ENCODE assay signal across 8 cellular contexts in the genomic region with DNA sequence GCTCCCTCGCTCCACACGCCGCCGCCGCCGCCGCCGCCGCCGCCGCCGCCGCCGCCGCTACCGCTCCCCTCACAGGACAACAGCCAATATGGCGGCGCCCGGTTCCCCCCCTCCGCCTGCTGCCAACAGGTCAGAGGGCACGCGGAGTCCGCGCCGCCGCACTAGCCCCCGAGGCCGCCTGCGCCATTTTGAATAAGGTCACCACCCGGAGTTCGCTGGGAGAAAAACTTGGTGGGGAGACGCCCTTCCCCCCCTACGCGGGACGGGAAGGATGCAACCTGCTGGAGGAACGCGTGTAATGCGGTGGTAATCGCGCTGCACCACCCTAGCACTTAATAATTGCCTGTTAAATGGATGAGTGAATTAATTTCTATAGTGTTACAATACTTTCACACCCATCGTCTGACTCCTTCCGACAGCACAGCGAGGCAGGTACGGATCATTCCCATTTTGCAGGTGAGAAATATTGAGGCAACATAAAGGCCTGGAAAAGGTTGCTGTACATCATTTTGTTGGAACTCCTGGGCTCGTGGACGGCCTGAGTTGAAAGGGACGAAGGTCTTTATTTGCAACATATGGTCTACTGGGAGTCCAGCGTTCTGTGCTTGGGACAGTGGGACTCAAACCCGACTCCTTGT. TPM values are rescaled to one million over a fixed set of nuclear protein-coding genes. Genes with fewer than 3 reads are reported as not detected.
A peak's percentile ranks its signal among the peaks of the same experiment; 100 is the strongest.
DNase-seq lines count a peak whose midpoint lies in the region; ATAC-seq and TF ChIP-seq lines count a peak whose summit lies in the region.

TSS of gene FAM193B (minus strand) at position 90 of the 638 bp plus-strand sequence. CDS start 105 bp downstream, outside the sequence.

- TF ChIP-seq CTCF in GM12875 (IDR thresholded peaks at IDR 0.05; ENCODE audit: borderline replicate concordance, insufficient read depth, low read depth, low read length) (0 out of 2 replicates have a peak, but pooled peaks have one; percentile 19), adrenal gland (IDR thresholded peaks at IDR 0.05) (peak in 3 of 6 experiments; percentile 29 to 43 (median 42)), heart right ventricle (IDR thresholded peaks at IDR 0.05) (peak in 6 of 9 donors; percentile 11 to 36 (median 24)), upper lobe of left lung (IDR thresholded peaks at IDR 0.05) (peak in 4 of 6 experiments; percentile 25 to 65 (median 32))

- TF ChIP-seq POLR2A in adrenal gland (IDR thresholded peaks at IDR 0.05) (peak in 1 of 2 donors; percentile 19), upper lobe of left lung (IDR thresholded peaks at IDR 0.05) (peak in 1 of 4 donors; percentile 44)

- 9 to 30% (median 16%) methylated on average over 16 to 49 of the region's 49 CpGs for WGBS in adrenal gland, 4 donors
- WGBS in heart right ventricle, 2 donors, result 9 to 12% methylated on average over 30 to 49 of the region's 49 CpGs
- WGBS in upper lobe of left lung, 2 donors, result 15 to 24% methylated on average over 18 to 31 of the region's 49 CpGs

- H3K36me3 ChIP-seq in adrenal gland (replicated peaks in 1 of 2), result peaks cover 0 to 3% of the 10 kb centered on the region in 2 donors
- H3K36me3 ChIP-seq in heart right ventricle, result peaks cover 0 to 30% (median 7%) of the 10 kb centered on the region in 9 donors
- H3K36me3 ChIP-seq in upper lobe of left lung, result peaks cover 0 to 17% (median 2%) of the 10 kb centered on the region in 4 donors

- intact Hi-C loops in adrenal gland (cut with DNase I), result no loop called here
- intact Hi-C loops in heart right ventricle (cut with DNase I), result loop anchor here in 2 of 10 donors (5.0 kb wide), 1 partner anchor 38 kb away; the partner anchor contains the start of gene TMED9 (in 2 of the 2)
- intact Hi-C loops in posterior vena cava (cut with DNase I), result no loop called here

- peak; percentile 90 for ATAC-seq in HG02759 (IDR thresholded peaks at IDR 0.05; ENCODE audit: unreplicated experiment)
- ATAC-seq in heart right ventricle, result peak; percentile 93 to 98 (median 96)
- peak; percentile 95 to 98 for ATAC-seq in upper lobe of left lung (ENCODE audit: low FRiP score in 2 of 2)

- H3K4me1 ChIP-seq in adrenal gland (replicated peaks in 1 of 2) (peaks cover 15 to 21% of the 10 kb centered on the region in 2 donors), heart right ventricle (peaks cover 9 to 48% (median 29%) of the 10 kb centered on the region in 9 donors), upper lobe of left lung (peaks cover 13 to 31% (median 24%) of the 10 kb centered on the region in 4 donors)

- H3K27me3 ChIP-seq in adrenal gland, result no peaks in the 10 kb centered on the region
- no peaks in the 10 kb centered on the region for H3K27me3 ChIP-seq in heart right ventricle
- no peaks in the 10 kb centered on the region for H3K27me3 ChIP-seq in upper lobe of left lung

- H3K9me3 ChIP-seq in adrenal gland (replicated peaks in 1 of 3), result no peaks in the 10 kb centered on the region
- no peaks in the 10 kb centered on the region for H3K9me3 ChIP-seq in heart right ventricle
- no peaks in the 10 kb centered on the region for H3K9me3 ChIP-seq in upper lobe of left lung

- H3K27ac ChIP-seq in adrenal gland, result peak within 1 kb of the TSS in 4 of 5 donors; percentile 28 to 92 (median 75)
- peak within 1 kb of the TSS; percentile 75 to 90 (median 86) for H3K27ac ChIP-seq in heart right ventricle
- peak within 1 kb of the TSS; percentile 75 to 90 (median 84) for H3K27ac ChIP-seq in upper lobe of left lung

- DNase-seq in NCI-H1417 treated with DMSO at 0.1 percent for 48 hours (lab: John Stamatoyannopoulos, UW) (peak; percentile 32), T-helper 1 cell (peak; percentile 89 to 93 (median 91)), adrenal gland (peak; percentile 92 to 97 (median 95)), heart right ventricle (peak; percentile 93 to 95), posterior vena cava (ENCODE audit: low spot score) (peak; percentile 98), upper lobe of left lung (peak; percentile 95 to 99)

- no peak for TF ChIP-seq EP300 in upper lobe of left lung (IDR thresholded peaks at IDR 0.05)

- peak within 1 kb of the TSS; percentile 89 for H3K4me3 ChIP-seq in GM12875 (ENCODE audit: low read depth, low read length)
- H3K4me3 ChIP-seq in adrenal gland, result peak within 1 kb of the TSS; percentile 50 to 98 (median 92)
- peak within 1 kb of the TSS; percentile 68 to 99 (median 96) for H3K4me3 ChIP-seq in heart right ventricle
- H3K4me3 ChIP-seq in upper lobe of left lung, result peak within 1 kb of the TSS; percentile 76 to 100 (median 98)

RNA-seq across cellular contexts. Expression of gene FAM193B, which starts in this region (rescaled TPM):
- total RNA-seq in adrenal gland (100 to 1,000 TPM in 1 of 8 donors, 10 to 100 TPM in 7; 22.0 to 104 (median 44.0) TPM), heart right ventricle (10 to 100 TPM; 14.1 to 34.4 (median 20.1) TPM), posterior vena cava (10 to 100 TPM; 33.6 to 36.5 TPM), upper lobe of left lung (100 to 1,000 TPM in 2 of 6 donors, 10 to 100 TPM in 4; 45.1 to 421 (median 91.4) TPM)
- polyA plus RNA-seq in adrenal gland (100 to 1,000 TPM in 2 of 3 donors, 10 to 100 TPM in 1; 18.4 to 851 (median 249) TPM), heart right ventricle (100 to 1,000 TPM in 1 of 2 donors, 10 to 100 TPM in 1; 28.0 to 201 TPM)

Comparison
In these comparisons a context has a peak if more than half of its experiments do, and no peak if none do; other contexts are left out.
1. Peak in every context shown above with its lines: DNase-seq, ATAC-seq, H3K4me3 ChIP-seq and H3K27ac ChIP-seq.
2. DNase-seq: peak in every context shown above with its lines; median percentile 98 in posterior vena cava; 97 in upper lobe of left lung; 95 in adrenal gland; 94 in heart right ventricle; 91 in T-helper 1 cell; 32 in NCI-H1417 treated with DMSO at 0.1 percent for 48 hours.